ENCODE assay signal across 22 cellular contexts in the genomic region with DNA sequence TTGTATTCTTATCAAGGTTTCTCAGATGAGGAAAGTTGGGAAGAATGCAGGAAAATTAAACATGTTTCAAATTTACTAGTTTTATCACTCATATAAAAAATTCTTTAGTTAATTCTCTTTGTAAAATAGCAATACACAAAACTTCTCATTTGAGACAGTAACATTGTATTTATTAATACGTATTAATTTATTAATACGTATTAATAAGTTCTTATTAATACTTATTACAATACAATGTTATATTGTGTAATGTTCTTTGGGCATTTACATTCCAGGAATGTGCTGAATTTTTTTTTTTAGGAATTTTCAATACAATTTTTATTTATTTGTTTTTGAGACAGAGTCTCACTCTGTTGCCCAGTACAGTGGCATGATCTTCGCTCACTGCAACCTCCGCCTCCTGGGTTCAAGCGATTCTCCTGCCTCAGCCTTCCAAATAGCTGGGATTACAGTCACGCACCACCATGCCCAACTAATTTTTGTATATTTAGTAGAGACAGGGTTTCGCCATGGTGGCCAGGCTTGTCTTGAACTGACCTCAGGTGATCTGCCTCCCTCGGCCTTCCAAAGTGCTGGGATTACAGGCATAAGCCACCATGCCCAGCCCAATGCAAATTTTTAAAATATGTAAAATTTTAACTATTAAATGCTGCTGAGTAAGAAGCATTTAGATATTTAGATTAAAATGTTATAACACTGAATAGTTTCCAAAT. TPM values are rescaled to one million over a fixed set of nuclear protein-coding genes. Genes with fewer than 3 reads are reported as not detected.
DNase-seq lines count a peak whose midpoint lies in the region; ATAC-seq, FAIRE-seq and TF ChIP-seq lines count a peak whose summit lies in the region.
"Had no signal": no experiment of that assay in that cellular context is flagged by ENCODE, and none has a peak within 500 bp of the region (broad histone marks: within the 10 kb centered on the region; RNA-seq: fewer than 3 reads in every experiment).

No MANE protein-coding gene starts in this region.

- no peaks in the 10 kb centered on the region for H3K36me3 ChIP-seq in breast epithelium
- H3K36me3 ChIP-seq in mammary epithelial cell (ENCODE audit: insufficient read depth, low read length) = no peaks in the 10 kb centered on the region
- H3K36me3 ChIP-seq in pancreas = no peaks in the 10 kb centered on the region
- no peaks in the 10 kb centered on the region for H3K36me3 ChIP-seq in CD8-positive, alpha-beta memory T cell (ENCODE audit: insufficient read depth, low read length)
- H3K36me3 ChIP-seq: Peyer's patch had no signal

- H3K4me3 ChIP-seq in breast epithelium (no peak overlapping the region), mammary epithelial cell (replicated peaks in 1 of 3; ENCODE audit: insufficient read depth in 1 of 3, low read depth in 2 of 3, low read length in 3 of 3) (no peak overlapping the region), pancreas (no peak overlapping the region)
- H3K4me3 ChIP-seq in CD8-positive, alpha-beta memory T cell (ENCODE audit: low read length) = no peak overlapping the region
- H3K4me3 ChIP-seq: BLaER1, GM12878, GM23248, Peyer's patch had no signal

- ATAC-seq in pancreas (no peak), HG02642 (IDR thresholded peaks at IDR 0.05; ENCODE audit: poor library complexity, unreplicated experiment) (no peak), HG03521 (IDR thresholded peaks at IDR 0.05; ENCODE audit: unreplicated experiment) (no peak)
- ATAC-seq: GM12878, SK-N-SH treated with all-trans-retinoic acid at 6 μM for 48 hours had no signal

- CTCF ChIA-PET in MCF 10A (lab: Yijun Ruan, JAX) (interaction anchor here (1.5 to 6.8 kb wide), 3 partner anchors 23 to 30 kb away, joined by 9 to 77 read pairs (median 17); partner anchors contain the start of gene MBNL2), mammary epithelial cell (lab: Charles Lee; ENCODE audit: low non-redundant PET) (no interaction called here)
- CTCF ChIA-PET in CD8-positive, alpha-beta memory T cell (lab: Charles Lee) = no interaction called here

- H3K9ac ChIP-seq in mammary epithelial cell (ENCODE audit: insufficient read depth, low read length) = no peak overlapping the region
- H3K9ac ChIP-seq: BLaER1, KMS-11 had no signal

- no peaks in the 10 kb centered on the region for H3K9me3 Mint-ChIP-seq in MCF 10A (ENCODE audit: unreplicated experiment)
- H3K9me3 Mint-ChIP-seq in CD8-positive, alpha-beta memory T cell = no peaks in the 10 kb centered on the region

- H2AFZ ChIP-seq in mammary epithelial cell (ENCODE audit: low read depth, low read length) = no peak overlapping the region
- H2AFZ ChIP-seq: GM23248 had no signal

- H3K79me2 ChIP-seq in mammary epithelial cell (ENCODE audit: insufficient read depth, low read length) = peaks cover 61% of the 10 kb centered on the region

- no peak for DNase-seq in breast epithelium (ENCODE audit: low spot score in 2 of 2)
- no peak for DNase-seq in MCF 10A (ENCODE audit: unreplicated experiment)
- DNase-seq in mammary epithelial cell = no peak
- DNase-seq in pancreas = no peak
- DNase-seq in CD8-positive, alpha-beta memory T cell = no peak
- no peak for DNase-seq in activated effector memory CD4-positive, alpha-beta T cell treated with anti-CD3 and anti-CD28 coated beads, Interleukin-2, amount 50 U/mL, for 16 hours
- DNase-seq: 8988T, DMS79 treated with DMSO at 0.1 percent for 48 hours, GM23248, HCEC 1CT, NCI-H1092, NCI-H2107, NCI-H2227 treated with DMSO at 0.1 percent for 48 hours, NCI-H524 treated with DMSO at 0.1 percent for 48 hours, Peyer's patch, SHP77 had no signal

- H3K27me3 ChIP-seq in breast epithelium (no peaks in the 10 kb centered on the region), mammary epithelial cell (ENCODE audit: insufficient read depth, low read length) (no peaks in the 10 kb centered on the region), pancreas (no peaks in the 10 kb centered on the region)
- no peaks in the 10 kb centered on the region for H3K27me3 ChIP-seq in CD8-positive, alpha-beta memory T cell (ENCODE audit: insufficient read depth, low read length, poor library complexity, severe bottlenecking)
- H3K27me3 ChIP-seq: BLaER1, Peyer's patch had no signal

- TF ChIP-seq POLR2A in breast epithelium (IDR thresholded peaks at IDR 0.05) = no peak

- POLR2A ChIA-PET in MCF 10A (lab: Yijun Ruan, JAX) = interaction anchor here (2.7 to 8.5 kb wide), 5 partner anchors 13 to 144 kb away, joined by 9 to 423 read pairs (median 33); partner anchors contain the start of gene MBNL2
- POLR2A ChIA-PET in CD8-positive, alpha-beta memory T cell (lab: Charles Lee) = no interaction called here

- H3K27ac ChIP-seq in breast epithelium (peak overlapping the region; percentile 21 to 38), mammary epithelial cell (ENCODE audit: insufficient read depth, low read depth, low read length) (peak overlapping the region; percentile 97), pancreas (no peak overlapping the region)
- no peak overlapping the region for H3K27ac ChIP-seq in CD8-positive, alpha-beta memory T cell (ENCODE audit: low read depth, low read length)
- H3K27ac ChIP-seq: BLaER1, KMS-11, Peyer's patch had no signal

- H4K20me1 ChIP-seq in mammary epithelial cell (ENCODE audit: insufficient read depth, low read length) = no peaks in the 10 kb centered on the region

- no peaks in the 10 kb centered on the region for H3K27me3 Mint-ChIP-seq in MCF 10A (ENCODE audit: insufficient read depth, unreplicated experiment)
- H3K27me3 Mint-ChIP-seq in CD8-positive, alpha-beta memory T cell = no peaks in the 10 kb centered on the region

- intact Hi-C loops in breast epithelium (cut with DNase I; ENCODE audit: low total_unique reads) (no loop called here), MCF 10A (cut with micrococcal nuclease) (no loop called here), mammary epithelial cell (cut with micrococcal nuclease) (no loop called here), pancreas (cut with DNase I) (no loop called here)

- no peaks in the 10 kb centered on the region for H3K36me3 Mint-ChIP-seq in MCF 10A (ENCODE audit: insufficient read depth, unreplicated experiment)
- peaks cover 0 to 9% (median 3%) of the 10 kb centered on the region in 3 donors for H3K36me3 Mint-ChIP-seq in CD8-positive, alpha-beta memory T cell

- 89% methylated on average over 8 of the region's 8 CpGs for WGBS in mammary epithelial cell (ENCODE audit: low coverage, missing lambda C conversion rate)
- WGBS in pancreas, 2 donors = 95 to 96% methylated on average over 8 of the region's 8 CpGs

- dilution Hi-C loops in mammary epithelial cell (cut with HindIII; ENCODE audit: low sequenced_read_pairs) = no loop called here

- BruUV-seq in MCF 10A (replicated peaks; lab: Mats Ljungman, UMichigan) (no TSS peak), mammary epithelial cell (replicated peaks; lab: Mats Ljungman, UMichigan) (no TSS peak)

- peak; percentile 60 for FAIRE-seq in pancreas (lab: Jason Lieb, UNC)
- FAIRE-seq: GM12878 had no signal

- H3K9me3 ChIP-seq in breast epithelium = no peaks in the 10 kb centered on the region
- H3K9me3 ChIP-seq in mammary epithelial cell (replicated peaks; ENCODE audit: insufficient read depth, low read length) = no peaks in the 10 kb centered on the region
- H3K9me3 ChIP-seq in pancreas = no peaks in the 10 kb centered on the region
- H3K9me3 ChIP-seq in CD8-positive, alpha-beta memory T cell (ENCODE audit: low read length) = no peaks in the 10 kb centered on the region
- H3K9me3 ChIP-seq: Peyer's patch had no signal

- H3K4me1 Mint-ChIP-seq in MCF 10A (ENCODE audit: insufficient read depth, unreplicated experiment) = peaks cover 61% of the 10 kb centered on the region
- H3K4me1 Mint-ChIP-seq in CD8-positive, alpha-beta memory T cell = peaks cover 59 to 70% (median 62%) of the 10 kb centered on the region in 3 donors

- H3K27ac Mint-ChIP-seq in MCF 10A (ENCODE audit: low read depth, unreplicated experiment) = no peak overlapping the region
- H3K27ac Mint-ChIP-seq in CD8-positive, alpha-beta memory T cell = no peak overlapping the region

- H3K4me1 ChIP-seq in breast epithelium (peaks cover 12 to 30% of the 10 kb centered on the region in 2 donors), mammary epithelial cell (ENCODE audit: insufficient read depth, low read length) (peaks cover 65% of the 10 kb centered on the region), pancreas (peaks cover 35 to 62% (median 58%) of the 10 kb centered on the region in 3 donors)
- peaks cover 26% of the 10 kb centered on the region for H3K4me1 ChIP-seq in CD8-positive, alpha-beta memory T cell (ENCODE audit: insufficient read depth, low read length)

- H3K4me3 Mint-ChIP-seq in MCF 10A (ENCODE audit: unreplicated experiment) = no peak overlapping the region
- H3K4me3 Mint-ChIP-seq in CD8-positive, alpha-beta memory T cell = no peak overlapping the region

- in situ Hi-C loops in mammary epithelial cell (cut with MboI; ENCODE audit: low sequenced_read_pairs in 2 of 2) = no loop called here

- TF ChIP-seq CTCF in breast epithelium (IDR thresholded peaks at IDR 0.05) (no peak), MCF 10A (IDR thresholded peaks at IDR 0.05; ENCODE audit: unreplicated experiment) (no peak), mammary epithelial cell (conservative IDR thresholded peaks at IDR 0.05 in 1 of 2, IDR thresholded peaks at IDR 0.05 in 1 of 2; ENCODE audit: extremely low read depth in 1 of 2, insufficient read depth in 1 of 2, low read depth in 1 of 2, low read length in 2 of 2) (no peak), pancreas (IDR thresholded peaks at IDR 0.05) (no peak)

- no peak overlapping the region for H3K4me2 ChIP-seq in mammary epithelial cell (ENCODE audit: insufficient read depth, low read depth, low read length)
- H3K4me2 ChIP-seq: BLaER1, KMS-11 had no signal

RNA-seq across cellular contexts. Expression of gene MBNL2, which starts 31.6 kb away (rescaled TPM):
- total RNA-seq in breast epithelium = 100 to 1,000 TPM in 2 of 3 donors, 10 to 100 TPM in 1; 68.5 to 131 (median 120) TPM
- 74.3 and 85.8 TPM in 2 replicates for total RNA-seq in MCF 10A (2022)
- 100 to 1,000 TPM in 1 of 2 donors, 10 to 100 TPM in 1; 37.5 to 125 TPM for total RNA-seq in mammary epithelial cell
- 20.0 TPM for polyA plus RNA-seq in mammary epithelial cell
- 33.9 TPM for polyA minus RNA-seq in mammary epithelial cell
- total RNA-seq in pancreas = 10 to 100 TPM; 32.5 to 66.5 (median 46.4) TPM
- polyA plus RNA-seq in pancreas = 10 to 100 TPM in 1 of 2 donors, 1 to 10 TPM in 1; 8.9 to 16.5 TPM
- 10 to 100 TPM; 17.7 to 17.8 TPM for total RNA-seq in CD8-positive, alpha-beta memory T cell
- 15.9 TPM for polyA plus RNA-seq in CD8-positive, alpha-beta memory T cell

Comparison
In these comparisons a context has a peak if more than half of its experiments do, and no peak if none do; other contexts are left out.
1. H3K27ac ChIP-seq: peak in breast epithelium (2 of 2) and mammary epithelial cell (single experiment); none in pancreas (0 of 4) and CD8-positive, alpha-beta memory T cell (single experiment).